ENCODE assay signal across 11 cellular contexts in the genomic region with DNA sequence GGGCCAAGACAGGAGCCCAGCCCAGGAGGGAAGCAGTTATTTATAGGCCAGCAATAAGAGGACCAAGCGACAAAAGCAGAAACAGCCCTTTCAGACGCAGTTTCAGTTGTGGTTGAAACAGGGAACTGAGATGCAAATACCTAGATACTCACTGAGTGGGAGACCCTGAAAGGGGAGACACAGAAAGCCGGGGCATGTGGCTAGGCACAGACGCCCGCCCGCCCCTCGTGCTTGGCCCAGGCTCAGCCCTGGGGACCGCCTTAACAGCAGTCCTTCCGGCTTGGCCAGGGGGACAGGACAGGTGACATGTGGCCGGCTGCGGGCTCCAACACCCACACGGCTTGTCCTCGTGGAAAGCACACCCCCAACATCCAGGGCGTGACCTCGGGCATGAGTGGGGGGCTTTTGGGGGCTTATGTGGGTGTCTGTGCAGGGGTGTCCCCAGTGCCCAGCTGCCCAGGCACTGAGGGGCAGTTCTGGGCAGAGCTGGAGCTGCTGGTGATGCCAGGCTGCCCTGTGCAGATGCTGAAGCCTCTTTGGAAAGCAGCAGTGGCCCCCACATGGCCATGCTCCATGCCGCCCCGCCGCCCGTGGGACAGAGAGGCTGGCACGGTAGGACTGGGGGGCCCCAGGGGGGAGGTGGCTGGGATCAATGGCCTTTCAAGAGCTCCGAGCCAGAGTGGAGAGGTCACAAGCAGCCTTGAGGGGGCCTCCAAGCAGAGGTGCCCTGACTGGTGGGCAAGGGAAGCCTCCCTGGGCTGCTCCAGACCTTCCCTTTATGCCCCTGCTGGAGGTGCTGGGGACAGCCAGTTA. TPM values are rescaled to one million over a fixed set of nuclear protein-coding genes. Genes with fewer than 3 reads are reported as not detected.
DNase-seq lines count a peak whose midpoint lies in the region; ATAC-seq and TF ChIP-seq lines count a peak whose summit lies in the region.
"Had no signal": no experiment of that assay in that cellular context is flagged by ENCODE, and none has a peak within 500 bp of the region (broad histone marks: within the 10 kb centered on the region; RNA-seq: fewer than 3 reads in every experiment).

No MANE protein-coding gene starts in this region.

- H3K4me1 ChIP-seq in neural progenitor cell = no peaks in the 10 kb centered on the region
- H3K4me1 ChIP-seq: right lobe of liver had no signal

- H3K27ac Mint-ChIP-seq in neural progenitor cell = no peak overlapping the region
- H3K27ac Mint-ChIP-seq: CD4-positive, alpha-beta T cell had no signal

- peak; percentile 89 for ATAC-seq in GM19351 (IDR thresholded peaks at IDR 0.05; ENCODE audit: unreplicated experiment)
- peak; percentile 60 for ATAC-seq in HG03097 (IDR thresholded peaks at IDR 0.05; ENCODE audit: low FRiP score, unreplicated experiment)

- H3K9ac ChIP-seq in neural progenitor cell = no peak overlapping the region

- H4K20me1 ChIP-seq in neural progenitor cell (ENCODE audit: low read depth) = no peaks in the 10 kb centered on the region

- no peak overlapping the region for H3K4me2 ChIP-seq in neural progenitor cell

- H3K36me3 Mint-ChIP-seq in neural progenitor cell = no peaks in the 10 kb centered on the region

- no peaks in the 10 kb centered on the region for H3K9me3 Mint-ChIP-seq in neural progenitor cell
- H3K9me3 Mint-ChIP-seq: CD4-positive, alpha-beta T cell had no signal

- no peak overlapping the region for H2AFZ ChIP-seq in neural progenitor cell (replicated peaks)

- H3K27me3 Mint-ChIP-seq in neural progenitor cell (ENCODE audit: insufficient read depth, low read depth) = peaks cover 12% of the 10 kb centered on the region
- H3K27me3 Mint-ChIP-seq: CD4-positive, alpha-beta T cell had no signal

- peaks cover 7% of the 10 kb centered on the region for H3K9me3 ChIP-seq in WERI-Rb-1 (ENCODE audit: severe bottlenecking)
- H3K9me3 ChIP-seq in neural progenitor cell (ENCODE audit: low read depth) = no peaks in the 10 kb centered on the region
- H3K9me3 ChIP-seq: right lobe of liver had no signal

- H3K36me3 ChIP-seq in WERI-Rb-1 (no peaks in the 10 kb centered on the region), neural progenitor cell (no peaks in the 10 kb centered on the region)
- H3K36me3 ChIP-seq: right lobe of liver had no signal

- H3K79me2 ChIP-seq in neural progenitor cell (ENCODE audit: low read depth) = no peaks in the 10 kb centered on the region

- H3K4me3 Mint-ChIP-seq in neural progenitor cell = no peak overlapping the region
- H3K4me3 Mint-ChIP-seq: CD4-positive, alpha-beta T cell had no signal

- no peak overlapping the region for H3K4me3 ChIP-seq in WERI-Rb-1 (ENCODE audit: low read depth, low read length)
- H3K4me3 ChIP-seq in neural progenitor cell = no peak overlapping the region
- H3K4me3 ChIP-seq: right lobe of liver, SK-N-MC had no signal

- DNase-seq in Ammon's horn (ENCODE audit: low spot score) = peak; percentile 52
- DNase-seq in WERI-Rb-1 = no peak
- no peak for DNase-seq in dedifferentiated amniotic fluid mesenchymal stem cell (ENCODE audit: extremely low spot score)
- no peak for DNase-seq in inferior parietal cortex (ENCODE audit: extremely low spot score)
- no peak for DNase-seq in neural progenitor cell (ENCODE audit: low spot score)
- DNase-seq in DMS 273 (lab: John Stamatoyannopoulos, UW; ENCODE audit: unreplicated experiment) = no peak
- DNase-seq: right lobe of liver had no signal

- no peaks in the 10 kb centered on the region for H3F3A ChIP-seq in neural progenitor cell (ENCODE audit: low read depth)

- H3K27ac ChIP-seq in WERI-Rb-1 (no peak overlapping the region), neural progenitor cell (no peak overlapping the region)
- H3K27ac ChIP-seq: right lobe of liver, SK-N-MC had no signal

- H3K4me1 Mint-ChIP-seq in neural progenitor cell = no peaks in the 10 kb centered on the region

- H3K27me3 ChIP-seq in WERI-Rb-1 (ENCODE audit: insufficient read depth, low read depth, severe bottlenecking) (no peaks in the 10 kb centered on the region), neural progenitor cell (peaks cover 27% of the 10 kb centered on the region)
- H3K27me3 ChIP-seq: right lobe of liver had no signal

- TF ChIP-seq CTCF in WERI-Rb-1 (IDR thresholded peaks at IDR 0.05; ENCODE audit: low read depth, low read length) (0 out of 2 replicates have a peak, but pooled peaks have one; percentile 11), neural progenitor cell (IDR thresholded peaks at IDR 0.05) (no peak)

RNA-seq across cellular contexts. Expression of gene PLD4, which starts 2.1 kb away (rescaled TPM):
- not detected in 2 replicates for total RNA-seq in neural progenitor cell (ENCODE audit: low replicate concordance)

RNA-seq across cellular contexts. Expression of gene AHNAK2, which starts 51.3 kb away (rescaled TPM):
- 0.77 and 1.3 TPM in 2 replicates for total RNA-seq in neural progenitor cell (ENCODE audit: low replicate concordance)

RNA-seq across cellular contexts. Expression of gene CLBA1, which starts 58.8 kb away (rescaled TPM):
- 8.5 and 10.8 TPM in 2 replicates for total RNA-seq in neural progenitor cell (ENCODE audit: low replicate concordance)
